Comparison of ENCODE assay signal across 13 cellular contexts in the genomic region with DNA sequence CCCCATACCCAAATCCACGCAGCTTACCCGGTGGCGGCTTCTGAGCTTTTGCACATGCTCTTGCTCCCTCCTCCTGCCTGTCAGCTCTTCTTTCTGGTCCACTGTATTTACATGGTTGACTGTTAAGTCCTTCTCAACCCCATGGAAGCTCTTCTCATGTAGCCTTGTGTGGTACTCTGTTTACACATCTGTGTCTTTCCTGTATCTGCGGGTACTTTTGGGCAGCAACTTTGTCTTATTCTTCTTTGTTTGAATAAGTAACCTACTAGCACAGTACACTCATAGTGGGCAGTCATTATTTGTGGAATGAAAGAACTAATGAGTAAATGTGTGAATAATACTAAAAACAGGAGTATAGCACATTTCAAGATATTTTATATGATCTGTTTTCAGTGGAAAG.
DNase-seq lines count a peak whose midpoint lies in the region; ATAC-seq and TF ChIP-seq lines count a peak whose summit lies in the region.
"Had no signal": no experiment of that assay in that cellular context is flagged by ENCODE, and none has a peak within 500 bp of the region (broad histone marks: within the 10 kb centered on the region; RNA-seq: fewer than 3 reads in every experiment).

No MANE protein-coding gene starts in this region.

- no peaks in the 10 kb centered on the region for H3F3A ChIP-seq in SK-N-SH (replicated peaks; ENCODE audit: insufficient read depth)

- no peaks in the 10 kb centered on the region for H3K79me2 ChIP-seq in SK-N-SH (ENCODE audit: insufficient read depth)

- no peak overlapping the region for H3K9ac ChIP-seq in SK-N-SH

- no peaks in the 10 kb centered on the region for H3K27me3 Mint-ChIP-seq in activated naive CD8-positive, alpha-beta T cell treated with anti-CD3 and anti-CD28 coated beads, Interleukin-2, amount 50 U/mL, for 24 hours

- H3K27ac ChIP-seq in SK-N-SH (ENCODE audit: low read depth in 2 of 2, low read length in 1 of 2) = no peak overlapping the region
- no peak overlapping the region for H3K27ac ChIP-seq in heart right ventricle
- H3K27ac ChIP-seq: foreskin keratinocyte had no signal

- ATAC-seq in GM18499 (IDR thresholded peaks at IDR 0.05; ENCODE audit: insufficient read depth, unreplicated experiment) (peak; percentile 56), GM19395 (IDR thresholded peaks at IDR 0.05; ENCODE audit: unreplicated experiment) (peak; percentile 69), HG03342 (IDR thresholded peaks at IDR 0.05; ENCODE audit: unreplicated experiment) (peak; percentile 62), heart right ventricle (no peak)
- peak; percentile 83 for ATAC-seq in activated naive CD8-positive, alpha-beta T cell treated with anti-CD3 and anti-CD28 coated beads, Interleukin-2, amount 50 U/mL, for 24 hours
- ATAC-seq: foreskin keratinocyte, HepG2 had no signal

- POLR2A ChIA-PET in SK-N-SH (lab: Yijun Ruan, JAX) = no interaction called here

- TF ChIP-seq CTCF in SK-N-SH (IDR thresholded peaks at IDR 0.05) (no peak), heart right ventricle (IDR thresholded peaks at IDR 0.05) (no peak)

- H3K4me1 ChIP-seq in SK-N-SH (ENCODE audit: control insufficient read depth in 1 of 2, insufficient read depth in 2 of 2, low read depth in 1 of 2, low read length in 1 of 2) = no peaks in the 10 kb centered on the region
- peaks cover 0 to 15% (median 0%) of the 10 kb centered on the region in 9 donors for H3K4me1 ChIP-seq in heart right ventricle
- H3K4me1 ChIP-seq: Caco-2, foreskin keratinocyte, HAP-1 had no signal

- TF ChIP-seq EP300 in SK-N-SH (IDR thresholded peaks at IDR 0.05; ENCODE audit: borderline replicate concordance in 1 of 2, low read depth in 1 of 2, low read length in 1 of 2) = no peak

- H3K27me3 ChIP-seq in SK-N-SH (ENCODE audit: insufficient read depth) (no peaks in the 10 kb centered on the region), heart right ventricle (no peaks in the 10 kb centered on the region)
- H3K27me3 ChIP-seq: foreskin keratinocyte had no signal

- CTCF ChIA-PET in SK-N-SH (lab: Yijun Ruan, JAX) = no interaction called here

- H3K4me1 Mint-ChIP-seq in activated naive CD8-positive, alpha-beta T cell treated with anti-CD3 and anti-CD28 coated beads, Interleukin-2, amount 50 U/mL, for 24 hours = peaks cover 80% of the 10 kb centered on the region

- H3K9me2 ChIP-seq in SK-N-SH = no peaks in the 10 kb centered on the region

- no peak overlapping the region for H3K4me2 ChIP-seq in SK-N-SH

- intact Hi-C loops in head of caudate nucleus (cut with DNase I) (no loop called here), heart right ventricle (cut with DNase I) (loop anchor here in 4 of 10 donors (5.0 to 10.0 kb wide), 2 partner anchors 92 to 95 kb away; a partner anchor contains a TSS)

- no peak for TF ChIP-seq RAD21 in SK-N-SH (IDR thresholded peaks at IDR 0.05; ENCODE audit: low read length)

- H3K27ac Mint-ChIP-seq in activated naive CD8-positive, alpha-beta T cell treated with anti-CD3 and anti-CD28 coated beads, Interleukin-2, amount 50 U/mL, for 24 hours = peak overlapping the region; percentile 84

- no peaks in the 10 kb centered on the region for H3K9me3 ChIP-seq in SK-N-SH
- no peaks in the 10 kb centered on the region for H3K9me3 ChIP-seq in heart right ventricle
- H3K9me3 ChIP-seq: Caco-2, HAP-1 had no signal

- peaks cover 18% of the 10 kb centered on the region for H3K36me3 Mint-ChIP-seq in activated naive CD8-positive, alpha-beta T cell treated with anti-CD3 and anti-CD28 coated beads, Interleukin-2, amount 50 U/mL, for 24 hours (ENCODE audit: low read depth)

- 94% methylated on average over 4 of the region's 4 CpGs for WGBS in SK-N-SH (ENCODE audit: low lambda C conversion rate)
- 76 to 78% methylated on average over 4 of the region's 4 CpGs for WGBS in heart right ventricle, 2 donors

- H2AFZ ChIP-seq in SK-N-SH (ENCODE audit: low read depth) = no peak overlapping the region

- H4K20me1 ChIP-seq in SK-N-SH (ENCODE audit: insufficient read depth) = no peaks in the 10 kb centered on the region

- DNase-seq in activated naive CD8-positive, alpha-beta T cell treated with anti-CD3 and anti-CD28 coated beads, Interleukin-2, amount 50 U/mL, for 24 hours = no peak
- DNase-seq in head of caudate nucleus = no peak
- no peak for DNase-seq in SK-N-SH
- no peak for DNase-seq in heart right ventricle
- DNase-seq in NCI-H82 treated with DMSO at 0.1 percent for 48 hours (lab: John Stamatoyannopoulos, UW; ENCODE audit: unreplicated experiment) = no peak
- DNase-seq: Caco-2, foreskin keratinocyte, NCI-H1930 had no signal

- H3K36me3 ChIP-seq in SK-N-SH (replicated peaks in 1 of 2; ENCODE audit: control insufficient read depth in 1 of 2, insufficient read depth in 2 of 2, low read length in 1 of 2) (peaks cover 0 to 9% of the 10 kb centered on the region in 2 experiments), heart right ventricle (peaks cover 0 to 12% (median 4%) of the 10 kb centered on the region in 9 donors)
- H3K36me3 ChIP-seq: HAP-1 had no signal

- no peaks in the 10 kb centered on the region for H3K9me3 Mint-ChIP-seq in activated naive CD8-positive, alpha-beta T cell treated with anti-CD3 and anti-CD28 coated beads, Interleukin-2, amount 50 U/mL, for 24 hours

- peak overlapping the region; percentile 53 for H3K4me3 Mint-ChIP-seq in activated naive CD8-positive, alpha-beta T cell treated with anti-CD3 and anti-CD28 coated beads, Interleukin-2, amount 50 U/mL, for 24 hours

- no peak overlapping the region for H3K4me3 ChIP-seq in SK-N-SH (ENCODE audit: low read depth in 2 of 2, low read length in 1 of 2)
- no peak overlapping the region for H3K4me3 ChIP-seq in heart right ventricle
- H3K4me3 ChIP-seq: HAP-1 had no signal

TF ChIP-seq in SK-N-SH, 30 proteins besides CTCF, POLR2A, EP300 and RAD21:
- TF ChIP-seq POLR2AphosphoS5 (IDR thresholded peaks at IDR 0.05; ENCODE audit: low read depth, low read length) (no peak), ELF1 (IDR thresholded peaks at IDR 0.05) (no peak), SIN3A (IDR thresholded peaks at IDR 0.05; ENCODE audit: borderline replicate concordance, low read depth, low read length) (no peak), MEF2A (IDR thresholded peaks at IDR 0.05; ENCODE audit: borderline replicate concordance, low read depth) (no peak), TAF1 (IDR thresholded peaks at IDR 0.05; ENCODE audit: borderline replicate concordance, low read depth, low read length) (no peak), TCF12 (IDR thresholded peaks at IDR 0.05) (no peak)
TF ChIP-seq in SK-N-SH: peak in this region for 0.

Comparison
In these comparisons a context has a peak if more than half of its experiments do, and no peak if none do; other contexts are left out.
1. ATAC-seq: peak in GM18499 (single experiment), GM19395 (single experiment), HG03342 (single experiment) and activated naive CD8-positive, alpha-beta T cell treated with anti-CD3 and anti-CD28 coated beads, Interleukin-2, amount 50 U/mL, for 24 hours (single experiment); none in heart right ventricle (0 of 8).